Comparison of ENCODE assay signal across 8 cellular contexts in the genomic region with DNA sequence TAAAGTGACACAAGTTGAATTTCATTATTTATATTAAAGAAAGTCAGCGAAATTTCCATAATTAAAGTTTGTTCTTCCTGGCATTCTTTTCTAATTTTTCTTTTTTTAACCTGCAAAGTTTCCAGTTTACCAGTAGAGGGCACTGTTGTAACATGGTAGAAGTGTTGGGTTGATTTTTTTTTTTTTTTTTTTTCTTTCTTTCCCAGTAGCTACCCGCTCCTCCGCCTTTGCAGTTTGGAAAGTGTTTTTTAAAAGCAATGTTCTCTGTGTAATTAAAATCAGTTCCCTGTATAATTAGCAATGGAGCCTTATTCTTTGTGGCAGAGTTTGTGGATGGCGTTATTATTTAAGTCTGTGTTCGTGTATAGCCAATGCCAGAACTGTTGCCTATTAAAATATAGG. TPM values are rescaled to one million over a fixed set of nuclear protein-coding genes. Genes with fewer than 3 reads are reported as not detected.
A peak's percentile ranks its signal among the peaks of the same experiment; 100 is the strongest.
DNase-seq lines count a peak whose midpoint lies in the region; ATAC-seq lines count a peak whose summit lies in the region.

No MANE protein-coding gene starts in this region.

- H3K9me3 Mint-ChIP-seq in activated naive CD8-positive, alpha-beta T cell treated with anti-CD3 and anti-CD28 coated beads for 36 hours: no peaks in the 10 kb centered on the region
- no peaks in the 10 kb centered on the region for H3K9me3 Mint-ChIP-seq in immature natural killer cell
- no peaks in the 10 kb centered on the region for H3K9me3 Mint-ChIP-seq in stimulated activated naive CD8-positive, alpha-beta T cell treated with anti-CD3 and anti-CD28 coated beads, Interleukin-15, amount 100 ng/mL, for 72 hours

- ATAC-seq in stimulated activated naive CD8-positive, alpha-beta T cell treated with anti-CD3 and anti-CD28 coated beads, Interleukin-15, amount 100 ng/mL, for 72 hours: no peak
- no peak for ATAC-seq in GM18861 (IDR thresholded peaks at IDR 0.05; ENCODE audit: unreplicated experiment)

- peaks cover 23% of the 10 kb centered on the region for H3K4me1 Mint-ChIP-seq in activated naive CD8-positive, alpha-beta T cell treated with anti-CD3 and anti-CD28 coated beads for 36 hours
- H3K4me1 Mint-ChIP-seq in immature natural killer cell: peaks cover 10 to 18% of the 10 kb centered on the region in 2 donors
- peaks cover 25% of the 10 kb centered on the region for H3K4me1 Mint-ChIP-seq in stimulated activated naive CD8-positive, alpha-beta T cell treated with anti-CD3 and anti-CD28 coated beads, Interleukin-15, amount 100 ng/mL, for 72 hours

- no peaks in the 10 kb centered on the region for H3K36me3 Mint-ChIP-seq in activated naive CD8-positive, alpha-beta T cell treated with anti-CD3 and anti-CD28 coated beads for 36 hours
- H3K36me3 Mint-ChIP-seq in immature natural killer cell: no peaks in the 10 kb centered on the region

- H3K27me3 Mint-ChIP-seq in activated naive CD8-positive, alpha-beta T cell treated with anti-CD3 and anti-CD28 coated beads for 36 hours: no peaks in the 10 kb centered on the region
- H3K27me3 Mint-ChIP-seq in immature natural killer cell (ENCODE audit: low read depth in 3 of 3): peaks cover 0 to 3% (median 0%) of the 10 kb centered on the region in 3 donors
- no peaks in the 10 kb centered on the region for H3K27me3 Mint-ChIP-seq in stimulated activated naive CD8-positive, alpha-beta T cell treated with anti-CD3 and anti-CD28 coated beads, Interleukin-15, amount 100 ng/mL, for 72 hours

- peak overlapping the region; percentile 72 for H3K4me3 Mint-ChIP-seq in activated naive CD8-positive, alpha-beta T cell treated with anti-CD3 and anti-CD28 coated beads for 36 hours
- H3K4me3 Mint-ChIP-seq in immature natural killer cell: peak overlapping the region; percentile 59 to 82 (median 75)
- peak overlapping the region; percentile 81 to 84 for H3K4me3 Mint-ChIP-seq in stimulated activated naive CD8-positive, alpha-beta T cell treated with anti-CD3 and anti-CD28 coated beads, Interleukin-15, amount 100 ng/mL, for 72 hours

- DNase-seq in SIG-M5 treated with dmso at 0.1 percent for 504 hours (lab: John Stamatoyannopoulos, UW; ENCODE audit: unreplicated experiment) (peak; percentile 3), SIG-M5 (lab: John Stamatoyannopoulos, UW) (no peak), LoVo (ENCODE audit: low spot score) (peak; percentile 59), immature natural killer cell (peak; percentile 23 to 48 (median 37)), NCI-H748 treated with DMSO at 0.1 percent for 48 hours (lab: John Stamatoyannopoulos, UW) (no peak)
- no peak for DNase-seq in activated naive CD8-positive, alpha-beta T cell treated with anti-CD3 and anti-CD28 coated beads for 36 hours
- DNase-seq in stimulated activated naive CD8-positive, alpha-beta T cell treated with anti-CD3 and anti-CD28 coated beads, Interleukin-15, amount 100 ng/mL, for 72 hours: peak in 1 of 2 donors; percentile 6

- no peak overlapping the region for H3K27ac Mint-ChIP-seq in activated naive CD8-positive, alpha-beta T cell treated with anti-CD3 and anti-CD28 coated beads for 36 hours
- H3K27ac Mint-ChIP-seq in immature natural killer cell: no peak overlapping the region
- no peak overlapping the region for H3K27ac Mint-ChIP-seq in stimulated activated naive CD8-positive, alpha-beta T cell treated with anti-CD3 and anti-CD28 coated beads, Interleukin-15, amount 100 ng/mL, for 72 hours

RNA-seq across cellular contexts. Expression of a gene that starts 53.7 kb away (rescaled TPM):
- 10 to 100 TPM; 16.8 to 17.0 TPM for total RNA-seq in activated naive CD8-positive, alpha-beta T cell treated with anti-CD3 and anti-CD28 coated beads for 36 hours
- 10 to 100 TPM in 1 of 3 donors, 1 to 10 TPM in 2; 3.5 to 13.2 (median 5.5) TPM for polyA plus RNA-seq in immature natural killer cell

Comparison
In these comparisons a context has a peak if more than half of its experiments do, and no peak if none do; other contexts are left out.
1. DNase-seq: peak in SIG-M5 treated with dmso at 0.1 percent for 504 hours (single experiment), LoVo (single experiment) and immature natural killer cell (3 of 3); none in SIG-M5 (single experiment), activated naive CD8-positive, alpha-beta T cell treated with anti-CD3 and anti-CD28 coated beads for 36 hours (single experiment) and NCI-H748 treated with DMSO at 0.1 percent for 48 hours (single experiment).
2. Peak in every context shown above with its lines, with median percentiles within 50 percentile points of each other: H3K4me3 Mint-ChIP-seq.